In the genomic region with DNA sequence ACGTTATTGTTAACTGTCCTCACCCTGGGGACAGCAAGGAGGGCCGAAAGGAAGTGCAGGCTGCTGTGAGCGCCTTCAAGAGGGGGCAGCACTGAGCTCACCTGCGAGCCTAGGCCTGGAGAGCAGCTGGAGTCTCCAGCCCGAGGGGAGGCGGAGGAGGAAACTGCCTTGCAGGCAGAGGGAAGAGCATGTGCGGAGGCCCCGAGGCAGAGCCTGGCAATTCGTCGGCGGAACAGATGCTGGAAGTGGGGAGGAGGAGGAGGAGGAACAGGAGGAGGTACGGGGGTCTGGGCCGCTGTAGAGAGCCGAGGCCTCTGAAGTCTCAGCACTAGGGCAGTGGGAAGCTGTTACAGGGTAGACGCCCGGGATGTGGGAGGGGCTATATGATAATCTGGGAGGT, we compare ENCODE assay signal across 9 cellular contexts. TPM values are rescaled to one million over a fixed set of nuclear protein-coding genes. Genes with fewer than 3 reads are reported as not detected.
A peak's percentile ranks its signal among the peaks of the same experiment; 100 is the strongest.
DNase-seq lines count a peak whose midpoint lies in the region; ATAC-seq, FAIRE-seq and TF ChIP-seq lines count a peak whose summit lies in the region.
"Had no signal": no experiment of that assay in that cellular context is flagged by ENCODE, and none has a peak within 500 bp of the region (broad histone marks: within the 10 kb centered on the region; RNA-seq: fewer than 3 reads in every experiment).

No MANE protein-coding gene starts in this region.

- POLR2A ChIA-PET in activated B cell treated with CpG ODN at 0.5 μM for 24 hours (lab: Charles Lee) = interaction anchor here (0.6 to 1.9 kb wide), 10 partner anchors 10 to 249 kb away, joined by 3 to 22 read pairs (median 5); no protein-coding TSS in a partner anchor

- no peak overlapping the region for H3K27ac Mint-ChIP-seq in activated naive CD8-positive, alpha-beta T cell
- H3K27ac Mint-ChIP-seq in activated naive CD8-positive, alpha-beta T cell treated with anti-CD3 and anti-CD28 coated beads, Interleukin-2, amount 50 U/mL, for 24 hours = no peak overlapping the region
- peak overlapping the region; percentile 72 for H3K27ac Mint-ChIP-seq in activated B cell treated with CpG ODN at 0.5 μM for 24 hours

- no peak for DNase-seq in activated naive CD8-positive, alpha-beta T cell treated with anti-CD3 and anti-CD28 coated beads, Interleukin-2, amount 50 U/mL, for 24 hours
- no peak for DNase-seq in activated B cell treated with CpG ODN at 0.5 μM for 24 hours
- DNase-seq in small intestine = no peak
- no peak for DNase-seq in hepatic stellate cell (ENCODE audit: low spot score)
- DNase-seq in mucosa of descending colon = no peak
- no peak for DNase-seq in NK-92 (lab: John Stamatoyannopoulos, UW; ENCODE audit: unreplicated experiment)
- DNase-seq: sigmoid colon had no signal

- TF ChIP-seq CTCF in activated B cell treated with CpG ODN at 0.5 μM for 24 hours (IDR thresholded peaks at IDR 0.05) (no peak), mucosa of descending colon (IDR thresholded peaks at IDR 0.05) (no peak)

- no peaks in the 10 kb centered on the region for H3K36me3 ChIP-seq in iPS-20b (ENCODE audit: insufficient read depth, low read depth, low read length)
- no peaks in the 10 kb centered on the region for H3K36me3 ChIP-seq in small intestine (ENCODE audit: control insufficient read depth in 2 of 2, insufficient read depth in 2 of 2, low read length in 2 of 2)
- no peaks in the 10 kb centered on the region for H3K36me3 ChIP-seq in mucosa of descending colon (ENCODE audit: low read depth)
- H3K36me3 ChIP-seq: sigmoid colon had no signal

- H3K4me1 Mint-ChIP-seq in activated naive CD8-positive, alpha-beta T cell (ENCODE audit: low read depth) = peaks cover 12% of the 10 kb centered on the region
- H3K4me1 Mint-ChIP-seq in activated naive CD8-positive, alpha-beta T cell treated with anti-CD3 and anti-CD28 coated beads, Interleukin-2, amount 50 U/mL, for 24 hours = peaks cover 14% of the 10 kb centered on the region
- peaks cover 31% of the 10 kb centered on the region for H3K4me1 Mint-ChIP-seq in activated B cell treated with CpG ODN at 0.5 μM for 24 hours

- H3K4me3 Mint-ChIP-seq in activated naive CD8-positive, alpha-beta T cell = peak overlapping the region; percentile 75
- no peak overlapping the region for H3K4me3 Mint-ChIP-seq in activated naive CD8-positive, alpha-beta T cell treated with anti-CD3 and anti-CD28 coated beads, Interleukin-2, amount 50 U/mL, for 24 hours
- peak overlapping the region; percentile 85 for H3K4me3 Mint-ChIP-seq in activated B cell treated with CpG ODN at 0.5 μM for 24 hours

- no peaks in the 10 kb centered on the region for H3K9me3 ChIP-seq in iPS-20b (ENCODE audit: insufficient read depth, low read depth, low read length)
- H3K9me3 ChIP-seq in small intestine (ENCODE audit: control insufficient read depth, low read depth) = no peaks in the 10 kb centered on the region
- H3K9me3 ChIP-seq in mucosa of descending colon = no peaks in the 10 kb centered on the region
- H3K9me3 ChIP-seq: sigmoid colon had no signal

- WGBS in small intestine, 3 donors = 84 to 90% (median 87%) methylated on average over 15 to 16 of the region's 16 CpGs

- no peak overlapping the region for H3K4me3 ChIP-seq in iPS-20b (ENCODE audit: low read length)
- H3K4me3 ChIP-seq in small intestine (ENCODE audit: low read depth in 1 of 2, low read length in 2 of 2) = no peak overlapping the region
- H3K4me3 ChIP-seq in mucosa of descending colon = no peak overlapping the region

- H3K4me1 ChIP-seq in iPS-20b (ENCODE audit: insufficient read depth, low read length) = no peaks in the 10 kb centered on the region; the same call in 1 of the 2 replicates
- peaks cover 0 to 3% of the 10 kb centered on the region in 2 donors for H3K4me1 ChIP-seq in small intestine (ENCODE audit: control insufficient read depth in 2 of 2, insufficient read depth in 1 of 2, low read depth in 1 of 2, low read length in 1 of 2)
- H3K4me1 ChIP-seq in mucosa of descending colon (ENCODE audit: low read depth) = no peaks in the 10 kb centered on the region

- H3K9ac ChIP-seq in iPS-20b (ENCODE audit: low read depth, low read length) = peak overlapping the region; percentile 60; the same call in 1 of the 2 replicates

- no peaks in the 10 kb centered on the region for H3K9me3 Mint-ChIP-seq in activated naive CD8-positive, alpha-beta T cell (ENCODE audit: low read depth)
- H3K9me3 Mint-ChIP-seq in activated naive CD8-positive, alpha-beta T cell treated with anti-CD3 and anti-CD28 coated beads, Interleukin-2, amount 50 U/mL, for 24 hours = no peaks in the 10 kb centered on the region
- no peaks in the 10 kb centered on the region for H3K9me3 Mint-ChIP-seq in activated B cell treated with CpG ODN at 0.5 μM for 24 hours

- intact Hi-C loops in activated B cell treated with CpG ODN at 0.5 μM for 24 hours (cut with micrococcal nuclease) (no loop called here), mucosa of descending colon (cut with DNase I, micrococcal nuclease) (loop anchor here in 1 of 2 donors (10.0 kb wide), 1 partner anchor 325 kb away; no protein-coding TSS in a partner anchor)

- H3K27me3 Mint-ChIP-seq in activated naive CD8-positive, alpha-beta T cell = no peaks in the 10 kb centered on the region
- no peaks in the 10 kb centered on the region for H3K27me3 Mint-ChIP-seq in activated naive CD8-positive, alpha-beta T cell treated with anti-CD3 and anti-CD28 coated beads, Interleukin-2, amount 50 U/mL, for 24 hours
- no peaks in the 10 kb centered on the region for H3K27me3 Mint-ChIP-seq in activated B cell treated with CpG ODN at 0.5 μM for 24 hours

- no peaks in the 10 kb centered on the region for H3K36me3 Mint-ChIP-seq in activated naive CD8-positive, alpha-beta T cell
- no peaks in the 10 kb centered on the region for H3K36me3 Mint-ChIP-seq in activated naive CD8-positive, alpha-beta T cell treated with anti-CD3 and anti-CD28 coated beads, Interleukin-2, amount 50 U/mL, for 24 hours (ENCODE audit: low read depth)
- H3K36me3 Mint-ChIP-seq in activated B cell treated with CpG ODN at 0.5 μM for 24 hours (ENCODE audit: low read depth) = no peaks in the 10 kb centered on the region

- CTCF ChIA-PET in activated B cell treated with CpG ODN at 0.5 μM for 24 hours (lab: Charles Lee) = interaction anchor here (0.7 to 2.3 kb wide), 18 partner anchors 9 to 709 kb away, joined by 3 to 26 read pairs (median 4); no protein-coding TSS in a partner anchor

- ATAC-seq in activated naive CD8-positive, alpha-beta T cell treated with anti-CD3 and anti-CD28 coated beads, Interleukin-2, amount 50 U/mL, for 24 hours = no peak
- ATAC-seq in activated B cell treated with CpG ODN at 0.5 μM for 24 hours (ENCODE audit: low read depth) (no peak), mucosa of descending colon (no peak)

- no peak for FAIRE-seq in small intestine (lab: Jason Lieb, UNC)

- H3K27ac ChIP-seq in iPS-20b (ENCODE audit: low read length) (no peak overlapping the region), small intestine (ENCODE audit: low read depth in 1 of 2, low read length in 1 of 2) (no peak overlapping the region)

- no peaks in the 10 kb centered on the region for H3K27me3 ChIP-seq in iPS-20b (ENCODE audit: insufficient read depth, low read length)
- H3K27me3 ChIP-seq in small intestine (ENCODE audit: control insufficient read depth in 2 of 2, insufficient read depth in 2 of 2, low read length in 2 of 2) = no peaks in the 10 kb centered on the region
- H3K27me3 ChIP-seq: sigmoid colon had no signal

RNA-seq across cellular contexts. Expression of a gene that starts 49.6 kb away (rescaled TPM):
- 449 and 525 TPM in 2 replicates for total RNA-seq in activated B cell treated with CpG ODN at 0.5 μM for 24 hours
- 10 to 100 TPM in 2 of 3 donors, 1 to 10 TPM in 1; 8.4 to 27.5 (median 10.3) TPM for polyA plus RNA-seq in small intestine
- total RNA-seq in mucosa of descending colon = 10 to 100 TPM; 14.7 to 19.5 (median 15.0) TPM

Comparison
In these comparisons a context has a peak if more than half of its experiments do, and no peak if none do; other contexts are left out.
1. RNA of a gene that starts 49.6 kb away (total RNA-seq): 449 to 525 TPM in activated B cell treated with CpG ODN at 0.5 μM for 24 hours; 14.7 to 19.5 TPM in mucosa of descending colon; every median in the first group is over 10 times any median in the second.